11 cellular contexts compared by ENCODE assay signal in the genomic region with DNA sequence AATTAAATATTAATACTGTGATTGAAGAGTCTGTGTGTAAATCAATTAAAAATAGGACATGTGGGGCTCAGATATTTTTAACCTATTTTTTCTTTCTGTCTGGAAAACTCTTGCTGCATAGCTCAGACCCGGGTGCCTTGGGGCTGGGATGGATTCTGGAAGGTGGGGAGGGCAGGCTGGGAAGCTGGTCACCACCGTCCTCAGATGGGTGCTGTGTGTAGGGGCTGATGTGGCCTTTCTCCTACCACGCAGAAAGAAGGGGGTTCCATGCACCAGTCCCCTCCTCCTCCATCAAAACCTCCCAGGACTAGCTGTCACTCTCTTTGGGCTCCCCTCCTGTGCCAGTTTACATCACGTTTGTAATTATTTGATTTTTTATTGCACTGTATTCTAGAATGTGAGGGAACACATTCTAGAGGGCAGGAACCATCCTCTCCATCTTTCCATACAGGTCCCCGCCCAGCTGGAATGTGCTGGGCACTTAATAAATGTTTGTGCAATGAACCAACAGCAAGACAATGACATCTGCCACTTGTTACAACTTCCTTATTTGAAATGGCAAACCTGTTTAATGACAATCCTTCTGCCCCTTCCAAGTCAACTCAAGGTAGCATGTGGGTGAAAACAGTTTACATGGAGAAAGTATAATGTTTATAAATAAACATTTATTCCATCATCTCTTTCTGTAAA.
"Had no signal": no experiment of that assay in that cellular context is flagged by ENCODE, and none has a peak within 500 bp of the region (broad histone marks: within the 10 kb centered on the region; RNA-seq: fewer than 3 reads in every experiment).

No MANE protein-coding gene starts in this region.

- H3K4me3 ChIP-seq: sigmoid colon had no signal

- H3K27me3 ChIP-seq: ascending aorta, sigmoid colon had no signal

- ATAC-seq: activated naive CD8-positive, alpha-beta T cell treated with anti-CD3 and anti-CD28 coated beads, Interleukin-2, amount 50 U/mL, for 24 hours; naive thymus-derived CD8-positive, alpha-beta T cell had no signal

- H3K36me3 ChIP-seq: ascending aorta, sigmoid colon had no signal

- DNase-seq: activated CD4-positive, alpha-beta T cell treated with anti-CD3 and anti-CD28 coated beads, Interleukin-2, amount 10 ng/mL, durations not matched to agents 7 days and 5 days; activated CD4-positive, CD25-positive, alpha-beta regulatory T cell; activated CD8-positive, alpha-beta memory T cell treated with anti-CD3 and anti-CD28 coated beads for 24 hours; activated naive CD4-positive, alpha-beta T cell treated with Interleukin-2 at 50 U/mL for 16 hours; activated naive CD8-positive, alpha-beta T cell treated with anti-CD3 and anti-CD28 coated beads, Interleukin-2, amount 50 U/mL, for 24 hours; naive thymus-derived CD8-positive, alpha-beta T cell; sigmoid colon; stimulated activated CD4-positive, alpha-beta T cell treated with anti-CD3 and anti-CD28 coated beads, Interleukin-2, amount 100 ng/mL, for 48 hours; stimulated activated CD8-positive, alpha-beta memory T cell treated with anti-CD3 and anti-CD28 coated beads, Interleukin-4, amount 100 ng/mL, for 48 hours; T-helper 2 cell had no signal

- H3K9me3 ChIP-seq: ascending aorta, sigmoid colon had no signal
